ENCODE assay signal across 2 cellular contexts in the genomic region with DNA sequence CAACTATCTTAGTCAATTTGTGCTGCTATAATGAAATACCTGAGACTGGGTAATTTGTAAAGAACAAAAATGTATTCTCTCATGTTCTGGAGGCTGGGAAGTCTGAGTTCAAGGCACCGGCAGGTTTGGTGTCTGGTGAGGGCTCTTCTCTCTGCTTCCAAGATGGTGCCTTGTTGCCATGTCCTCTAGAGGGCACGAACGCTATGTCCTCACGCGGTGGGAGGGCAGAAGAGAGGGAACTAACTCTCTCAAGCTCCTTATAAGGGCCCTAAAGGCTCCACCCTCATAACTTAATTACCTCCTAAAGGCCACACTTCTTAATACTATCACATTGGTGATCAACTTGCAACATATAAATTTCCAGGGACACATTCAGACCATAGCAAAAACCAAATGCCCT.
A peak's percentile ranks its signal among the peaks of the same experiment; 100 is the strongest.
TF ChIP-seq lines count a peak whose summit lies in the region.

No MANE protein-coding gene starts in this region.

TF ChIP-seq in HepG2, 621 proteins besides CTCF, POLR2A, EP300 and RAD21:
- TF ChIP-seq, protein P1, sequence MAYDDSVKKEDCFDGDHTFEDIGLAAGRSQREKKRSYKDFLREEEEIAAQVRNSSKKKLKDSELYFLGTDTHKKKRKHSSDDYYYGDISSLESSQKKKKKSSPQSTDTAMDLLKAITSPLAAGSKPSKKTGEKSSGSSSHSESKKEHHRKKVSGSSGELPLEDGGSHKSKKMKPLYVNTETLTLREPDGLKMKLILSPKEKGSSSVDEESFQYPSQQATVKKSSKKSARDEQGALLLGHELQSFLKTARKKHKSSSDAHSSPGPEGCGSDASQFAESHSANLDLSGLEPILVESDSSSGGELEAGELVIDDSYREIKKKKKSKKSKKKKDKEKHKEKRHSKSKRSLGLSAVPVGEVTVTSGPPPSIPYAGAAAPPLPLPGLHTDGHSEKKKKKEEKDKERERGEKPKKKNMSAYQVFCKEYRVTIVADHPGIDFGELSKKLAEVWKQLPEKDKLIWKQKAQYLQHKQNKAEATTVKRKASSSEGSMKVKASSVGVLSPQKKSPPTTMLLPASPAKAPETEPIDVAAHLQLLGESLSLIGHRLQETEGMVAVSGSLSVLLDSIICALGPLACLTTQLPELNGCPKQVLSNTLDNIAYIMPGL (CRISPR knock-in tag; IDR thresholded peaks at IDR 0.05; ENCODE audit: borderline replicate concordance in 1 of 2, low read depth in 1 of 2), result no peak
- TF ChIP-seq FOXC1 (CRISPR knock-in tag; IDR thresholded peaks at IDR 0.05; ENCODE audit: borderline replicate concordance), result no peak
- no peak for TF ChIP-seq KLF15 (CRISPR knock-in tag; IDR thresholded peaks at IDR 0.05; ENCODE audit: borderline replicate concordance)
- TF ChIP-seq STAG1 (CRISPR knock-in tag; IDR thresholded peaks at IDR 0.05), result 0 out of 2 replicates have a peak, but pooled peaks have one; percentile 7
- TF ChIP-seq, protein P2, sequence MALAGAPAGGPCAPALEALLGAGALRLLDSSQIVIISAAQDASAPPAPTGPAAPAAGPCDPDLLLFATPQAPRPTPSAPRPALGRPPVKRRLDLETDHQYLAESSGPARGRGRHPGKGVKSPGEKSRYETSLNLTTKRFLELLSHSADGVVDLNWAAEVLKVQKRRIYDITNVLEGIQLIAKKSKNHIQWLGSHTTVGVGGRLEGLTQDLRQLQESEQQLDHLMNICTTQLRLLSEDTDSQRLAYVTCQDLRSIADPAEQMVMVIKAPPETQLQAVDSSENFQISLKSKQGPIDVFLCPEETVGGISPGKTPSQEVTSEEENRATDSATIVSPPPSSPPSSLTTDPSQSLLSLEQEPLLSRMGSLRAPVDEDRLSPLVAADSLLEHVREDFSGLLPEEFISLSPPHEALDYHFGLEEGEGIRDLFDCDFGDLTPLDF (CRISPR knock-in tag; IDR thresholded peaks at IDR 0.05), result no peak
- TF ChIP-seq, protein P3, sequence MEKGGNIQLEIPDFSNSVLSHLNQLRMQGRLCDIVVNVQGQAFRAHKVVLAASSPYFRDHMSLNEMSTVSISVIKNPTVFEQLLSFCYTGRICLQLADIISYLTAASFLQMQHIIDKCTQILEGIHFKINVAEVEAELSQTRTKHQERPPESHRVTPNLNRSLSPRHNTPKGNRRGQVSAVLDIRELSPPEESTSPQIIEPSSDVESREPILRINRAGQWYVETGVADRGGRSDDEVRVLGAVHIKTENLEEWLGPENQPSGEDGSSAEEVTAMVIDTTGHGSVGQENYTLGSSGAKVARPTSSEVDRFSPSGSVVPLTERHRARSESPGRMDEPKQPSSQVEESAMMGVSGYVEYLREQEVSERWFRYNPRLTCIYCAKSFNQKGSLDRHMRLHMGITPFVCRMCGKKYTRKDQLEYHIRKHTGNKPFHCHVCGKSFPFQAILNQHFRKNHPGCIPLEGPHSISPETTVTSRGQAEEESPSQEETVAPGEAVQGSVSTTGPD (CRISPR knock-in tag; IDR thresholded peaks at IDR 0.05), result no peak

TF ChIP-seq in GM12878, 131 proteins besides CTCF, POLR2A, EP300 and RAD21:
- TF ChIP-seq, protein P4, sequence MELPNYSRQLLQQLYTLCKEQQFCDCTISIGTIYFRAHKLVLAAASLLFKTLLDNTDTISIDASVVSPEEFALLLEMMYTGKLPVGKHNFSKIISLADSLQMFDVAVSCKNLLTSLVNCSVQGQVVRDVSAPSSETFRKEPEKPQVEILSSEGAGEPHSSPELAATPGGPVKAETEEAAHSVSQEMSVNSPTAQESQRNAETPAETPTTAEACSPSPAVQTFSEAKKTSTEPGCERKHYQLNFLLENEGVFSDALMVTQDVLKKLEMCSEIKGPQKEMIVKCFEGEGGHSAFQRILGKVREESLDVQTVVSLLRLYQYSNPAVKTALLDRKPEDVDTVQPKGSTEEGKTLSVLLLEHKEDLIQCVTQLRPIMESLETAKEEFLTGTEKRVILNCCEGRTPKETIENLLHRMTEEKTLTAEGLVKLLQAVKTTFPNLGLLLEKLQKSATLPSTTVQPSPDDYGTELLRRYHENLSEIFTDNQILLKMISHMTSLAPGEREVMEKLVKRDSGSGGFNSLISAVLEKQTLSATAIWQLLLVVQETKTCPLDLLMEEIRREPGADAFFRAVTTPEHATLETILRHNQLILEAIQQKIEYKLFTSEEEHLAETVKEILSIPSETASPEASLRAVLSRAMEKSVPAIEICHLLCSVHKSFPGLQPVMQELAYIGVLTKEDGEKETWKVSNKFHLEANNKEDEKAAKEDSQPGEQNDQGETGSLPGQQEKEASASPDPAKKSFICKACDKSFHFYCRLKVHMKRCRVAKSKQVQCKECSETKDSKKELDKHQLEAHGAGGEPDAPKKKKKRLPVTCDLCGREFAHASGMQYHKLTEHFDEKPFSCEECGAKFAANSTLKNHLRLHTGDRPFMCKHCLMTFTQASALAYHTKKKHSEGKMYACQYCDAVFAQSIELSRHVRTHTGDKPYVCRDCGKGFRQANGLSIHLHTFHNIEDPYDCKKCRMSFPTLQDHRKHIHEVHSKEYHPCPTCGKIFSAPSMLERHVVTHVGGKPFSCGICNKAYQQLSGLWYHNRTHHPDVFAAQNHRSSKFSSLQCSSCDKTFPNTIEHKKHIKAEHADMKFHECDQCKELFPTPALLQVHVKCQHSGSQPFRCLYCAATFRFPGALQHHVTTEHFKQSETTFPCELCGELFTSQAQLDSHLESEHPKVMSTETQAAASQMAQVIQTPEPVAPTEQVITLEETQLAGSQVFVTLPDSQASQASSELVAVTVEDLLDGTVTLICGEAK (IDR thresholded peaks at IDR 0.05; ENCODE audit: borderline replicate concordance), result no peak
- TF ChIP-seq, protein P5, sequence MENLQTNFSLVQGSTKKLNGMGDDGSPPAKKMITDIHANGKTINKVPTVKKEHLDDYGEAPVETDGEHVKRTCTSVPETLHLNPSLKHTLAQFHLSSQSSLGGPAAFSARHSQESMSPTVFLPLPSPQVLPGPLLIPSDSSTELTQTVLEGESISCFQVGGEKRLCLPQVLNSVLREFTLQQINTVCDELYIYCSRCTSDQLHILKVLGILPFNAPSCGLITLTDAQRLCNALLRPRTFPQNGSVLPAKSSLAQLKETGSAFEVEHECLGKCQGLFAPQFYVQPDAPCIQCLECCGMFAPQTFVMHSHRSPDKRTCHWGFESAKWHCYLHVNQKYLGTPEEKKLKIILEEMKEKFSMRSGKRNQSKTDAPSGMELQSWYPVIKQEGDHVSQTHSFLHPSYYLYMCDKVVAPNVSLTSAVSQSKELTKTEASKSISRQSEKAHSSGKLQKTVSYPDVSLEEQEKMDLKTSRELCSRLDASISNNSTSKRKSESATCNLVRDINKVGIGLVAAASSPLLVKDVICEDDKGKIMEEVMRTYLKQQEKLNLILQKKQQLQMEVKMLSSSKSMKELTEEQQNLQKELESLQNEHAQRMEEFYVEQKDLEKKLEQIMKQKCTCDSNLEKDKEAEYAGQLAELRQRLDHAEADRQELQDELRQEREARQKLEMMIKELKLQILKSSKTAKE (IDR thresholded peaks at IDR 0.05; ENCODE audit: low read depth, poor library complexity, severe bottlenecking), result no peak
